Comparison of ENCODE assay signal across 1 cellular context in the genomic region with DNA sequence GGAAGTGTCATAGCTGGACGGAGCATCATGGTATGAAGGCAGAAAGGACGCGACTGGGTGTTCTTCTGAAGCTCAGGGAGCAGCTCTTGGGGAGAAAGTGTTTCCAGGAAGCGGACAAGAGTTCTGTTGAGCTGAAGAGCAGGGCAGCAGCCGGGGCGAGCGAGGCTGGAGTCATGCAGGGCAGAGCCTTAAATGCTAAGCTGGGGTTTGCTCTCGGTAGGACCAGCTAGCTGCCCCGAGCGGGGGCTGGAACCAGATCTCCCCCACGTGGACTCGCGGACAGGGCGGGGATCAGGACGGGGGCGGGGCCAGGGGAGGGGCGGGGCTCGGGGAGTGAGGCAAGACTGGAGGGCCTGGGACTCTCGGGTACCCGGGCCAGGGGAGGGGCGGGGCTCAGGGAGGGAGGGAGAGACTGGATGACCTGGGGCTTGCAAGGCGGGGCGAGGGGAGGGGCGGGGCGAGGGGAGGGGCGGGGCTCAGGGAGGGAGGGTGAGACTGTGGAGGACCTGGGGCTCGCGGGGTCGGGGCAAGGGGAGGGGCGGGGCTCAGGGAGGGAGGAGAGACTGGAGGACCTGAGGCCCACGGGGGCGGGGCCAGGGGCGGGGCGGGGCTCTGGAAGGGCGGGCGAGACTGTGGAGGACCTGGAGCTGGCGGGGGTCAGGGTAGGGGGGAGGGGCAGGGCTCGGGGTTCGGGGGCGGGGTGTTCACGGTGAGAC.
TF ChIP-seq lines count a peak whose summit lies in the region.

No MANE protein-coding gene starts in this region.

TF ChIP-seq in IMR-90, 13 proteins besides CTCF, POLR2A, EP300 and RAD21 (continued from another document):
- TF ChIP-seq, protein P1, sequence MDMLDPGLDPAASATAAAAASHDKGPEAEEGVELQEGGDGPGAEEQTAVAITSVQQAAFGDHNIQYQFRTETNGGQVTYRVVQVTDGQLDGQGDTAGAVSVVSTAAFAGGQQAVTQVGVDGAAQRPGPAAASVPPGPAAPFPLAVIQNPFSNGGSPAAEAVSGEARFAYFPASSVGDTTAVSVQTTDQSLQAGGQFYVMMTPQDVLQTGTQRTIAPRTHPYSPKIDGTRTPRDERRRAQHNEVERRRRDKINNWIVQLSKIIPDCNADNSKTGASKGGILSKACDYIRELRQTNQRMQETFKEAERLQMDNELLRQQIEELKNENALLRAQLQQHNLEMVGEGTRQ (IDR thresholded peaks at IDR 0.05; ENCODE audit: low read depth, low read length), result peak; percentile 32; the same call in 1 of the 2 replicates
- peak; percentile 79; the same call in 1 of the 2 replicates for TF ChIP-seq MAZ (IDR thresholded peaks at IDR 0.05; ENCODE audit: borderline replicate concordance, low read depth, low read length)
